Comparison of ENCODE assay signal across 16 cellular contexts in genomic region chr1:3013371-3014038, GRCh38. TPM values are rescaled to one million over a fixed set of nuclear protein-coding genes. Genes with fewer than 3 reads are reported as not detected.
DNase-seq lines count a peak whose midpoint lies in the region; ATAC-seq, FAIRE-seq and TF ChIP-seq lines count a peak whose summit lies in the region.
"Had no signal": no experiment of that assay in that cellular context is flagged by ENCODE, and none has a peak within 500 bp of the region (broad histone marks: within the 10 kb centered on the region; RNA-seq: fewer than 3 reads in every experiment).

No MANE protein-coding gene starts in this region.

- no peak overlapping the region for H3K4me3 Mint-ChIP-seq in activated naive CD4-positive, alpha-beta T cell treated with anti-CD3 and anti-CD28 coated beads, Interleukin-2, amount 10 ng/mL, durations not matched to agents 7 days and 5 days
- no peak overlapping the region for H3K4me3 Mint-ChIP-seq in WTC11
- H3K4me3 Mint-ChIP-seq: CD8-positive, alpha-beta T cell had no signal

- H3K9me3 Mint-ChIP-seq in activated naive CD4-positive, alpha-beta T cell treated with anti-CD3 and anti-CD28 coated beads, Interleukin-2, amount 10 ng/mL, durations not matched to agents 7 days and 5 days, result peaks cover 5% of the 10 kb centered on the region
- H3K9me3 Mint-ChIP-seq in WTC11, result peaks cover 29% of the 10 kb centered on the region

- POLR2A ChIA-PET in WTC11 (lab: Charles Lee), result interaction anchor here (0.7 kb wide), 1 partner anchor 410 kb away, joined by 3 read pairs; no protein-coding TSS in a partner anchor

- H3K27me3 ChIP-seq in thyroid gland, result no peaks in the 10 kb centered on the region

- no peak overlapping the region for H3K4me3 ChIP-seq in thyroid gland (replicated peaks in 1 of 3)

- H3K36me3 Mint-ChIP-seq in activated naive CD4-positive, alpha-beta T cell treated with anti-CD3 and anti-CD28 coated beads, Interleukin-2, amount 10 ng/mL, durations not matched to agents 7 days and 5 days, result no peaks in the 10 kb centered on the region
- peaks cover 10% of the 10 kb centered on the region for H3K36me3 Mint-ChIP-seq in WTC11
- H3K36me3 Mint-ChIP-seq: CD8-positive, alpha-beta T cell had no signal

- DNase-seq in activated naive CD4-positive, alpha-beta T cell treated with anti-CD3 and anti-CD28 coated beads, Interleukin-2, amount 10 ng/mL, durations not matched to agents 7 days and 5 days, result peak; percentile 2
- DNase-seq in activated naive CD4-positive, alpha-beta T cell treated with Interleukin-2 at 50 U/mL for 16 hours, result no peak
- DNase-seq in WTC11 (ENCODE audit: low spot score) (no peak), mesenteric fat pad (ENCODE audit: low spot score) (peak; percentile 80), thyroid gland (peak; percentile 77 to 90), EL (no peak), GM19239 (ENCODE audit: insufficient read length, low spot score) (no peak)
- DNase-seq: CD8-positive, alpha-beta T cell; NCI-H1436; NCI-H2029 treated with DMSO at 0.1 percent for 48 hours; NCI-H446 treated with DMSO at 0.1 percent for 48 hours; NCI-H748 treated with DMSO at 0.1 percent for 48 hours had no signal

- no peak for TF ChIP-seq POLR2A in thyroid gland (IDR thresholded peaks at IDR 0.05)

- no peak overlapping the region for H3K27ac Mint-ChIP-seq in activated naive CD4-positive, alpha-beta T cell treated with anti-CD3 and anti-CD28 coated beads, Interleukin-2, amount 10 ng/mL, durations not matched to agents 7 days and 5 days
- H3K27ac Mint-ChIP-seq in WTC11, result no peak overlapping the region
- H3K27ac Mint-ChIP-seq: CD8-positive, alpha-beta T cell had no signal

- no peak for FAIRE-seq in GM19239 (lab: Jason Lieb, UNC)
- FAIRE-seq: H1 had no signal

- 39 to 51% methylated on average over 14 to 15 of the region's 15 CpGs for WGBS in thyroid gland, 2 donors

- peaks cover 2% of the 10 kb centered on the region for H3K4me1 Mint-ChIP-seq in activated naive CD4-positive, alpha-beta T cell treated with anti-CD3 and anti-CD28 coated beads, Interleukin-2, amount 10 ng/mL, durations not matched to agents 7 days and 5 days
- H3K4me1 Mint-ChIP-seq in WTC11, result peaks cover 12% of the 10 kb centered on the region

- H3K9me3 ChIP-seq in thyroid gland, result no peaks in the 10 kb centered on the region

- CTCF ChIA-PET in activated naive CD4-positive, alpha-beta T cell treated with anti-CD3 and anti-CD28 coated beads, Interleukin-2, amount 10 ng/mL, durations not matched to agents 7 days and 5 days (lab: Charles Lee), result interaction anchor here (0.6 to 1.6 kb wide), 3 partner anchors 269 to 411 kb away, joined by 3 to 10 read pairs (median 4); no protein-coding TSS in a partner anchor
- CTCF ChIA-PET in WTC11 (lab: Charles Lee), result interaction anchor here (1.2 to 2.0 kb wide), 5 partner anchors 48 to 411 kb away, joined by 3 to 22 read pairs (median 9); no protein-coding TSS in a partner anchor

- intact Hi-C loops in thyroid gland (cut with DNase I), result loop anchor here (5.0 kb wide), 2 partner anchors 394 to 409 kb away; no protein-coding TSS in a partner anchor

- no peaks in the 10 kb centered on the region for H3K36me3 ChIP-seq in thyroid gland

- peaks cover 24% of the 10 kb centered on the region for H3K27me3 Mint-ChIP-seq in activated naive CD4-positive, alpha-beta T cell treated with anti-CD3 and anti-CD28 coated beads, Interleukin-2, amount 10 ng/mL, durations not matched to agents 7 days and 5 days
- peaks cover 19% of the 10 kb centered on the region for H3K27me3 Mint-ChIP-seq in WTC11 (ENCODE audit: low read depth)

- H3K27ac ChIP-seq in thyroid gland, result no peak overlapping the region

- H3K4me1 ChIP-seq in thyroid gland, result peaks cover 17 to 21% of the 10 kb centered on the region in 2 donors

- TF ChIP-seq CTCF in WTC11 (IDR thresholded peaks at IDR 0.05), result no peak
- no peak for TF ChIP-seq CTCF in thyroid gland (IDR thresholded peaks at IDR 0.05)

- ATAC-seq in WTC11 (no peak), GM18498 (IDR thresholded peaks at IDR 0.05; ENCODE audit: unreplicated experiment) (no peak)
- ATAC-seq: CD8-positive, alpha-beta T cell had no signal

TF ChIP-seq in WTC11, 78 proteins besides CTCF, POLR2A, EP300 and RAD21:
- TF ChIP-seq ZNF423 (CRISPR knock-in tag; IDR thresholded peaks at IDR 0.05) (peak; percentile 69), RELA (CRISPR knock-in tag; IDR thresholded peaks at IDR 0.05; ENCODE audit: borderline replicate concordance) (no peak), GTF2I (CRISPR knock-in tag; conservative IDR thresholded peaks at IDR 0.05) (no peak)

RNA-seq across cellular contexts. Expression of gene ACTRT2, which starts 7.8 kb away (rescaled TPM):
- total RNA-seq in WTC11 (2021), result not detected in 3 replicates
- total RNA-seq in mesenteric fat pad, result not detected
- under 1 TPM in 1 of 4 donors, not detected in 3; 0.67 TPM for total RNA-seq in thyroid gland
- total RNA-seq: A172; CD8-positive, alpha-beta T cell; H1; M059J had no signal

RNA-seq across cellular contexts. Expression of gene PRDM16, which starts 55.5 kb away (rescaled TPM):
- total RNA-seq in WTC11 (2021) (1.1 to 1.6 TPM (median 1.3 TPM) in 3 replicates), mesenteric fat pad (3.9 TPM), thyroid gland (10 to 100 TPM; 15.7 to 54.3 (median 27.6) TPM)
- total RNA-seq: CD8-positive, alpha-beta T cell; M059J had no signal

Comparison
In these comparisons a context has a peak if more than half of its experiments do, and no peak if none do; other contexts are left out.
1. DNase-seq: peak in activated naive CD4-positive, alpha-beta T cell treated with anti-CD3 and anti-CD28 coated beads, Interleukin-2, amount 10 ng/mL, durations not matched to agents 7 days and 5 days (single experiment), mesenteric fat pad (single experiment) and thyroid gland (2 of 2); none in activated naive CD4-positive, alpha-beta T cell treated with Interleukin-2 at 50 U/mL for 16 hours (single experiment), WTC11 (single experiment), EL (single experiment) and GM19239 (single experiment).